ENCODE assay signal across 2 cellular contexts in genomic region chr10:78991187-78991586, GRCh38.
TF ChIP-seq lines count a peak whose summit lies in the region.

No MANE protein-coding gene starts in this region.

TF ChIP-seq in IMR-90, 13 proteins besides CTCF, POLR2A, EP300 and RAD21:
- TF ChIP-seq USF2 (IDR thresholded peaks at IDR 0.05; ENCODE audit: low read depth, low read length) (no peak), MAFK (IDR thresholded peaks at IDR 0.05; ENCODE audit: low read depth, low read length) (0 out of 2 replicates have a peak, but pooled peaks have one; percentile 25)

TF ChIP-seq in endothelial cell of umbilical vein, 7 proteins besides CTCF, POLR2A, EP300 and RAD21:
- TF ChIP-seq EZH2 (IDR thresholded peaks at IDR 0.05; ENCODE audit: borderline replicate concordance, low read depth, low read length, severe bottlenecking) = no peak
- TF ChIP-seq MAX (IDR thresholded peaks at IDR 0.05; ENCODE audit: insufficient read depth, insufficient read length) = no peak
- TF ChIP-seq JUN (IDR thresholded peaks at IDR 0.05; ENCODE audit: borderline replicate concordance, insufficient read depth, insufficient read length, low read depth) = no peak
- TF ChIP-seq POLR2AphosphoS5 (IDR thresholded peaks at IDR 0.05; ENCODE audit: insufficient read depth, low read depth, low read length) = no peak
- TF ChIP-seq MYC (IDR thresholded peaks at IDR 0.05; ENCODE audit: low read depth, low read length) = no peak
- TF ChIP-seq GATA2 (IDR thresholded peaks at IDR 0.05; ENCODE audit: insufficient read depth, insufficient read length, low read depth, low read length) = no peak
- TF ChIP-seq FOS (IDR thresholded peaks at IDR 0.05; ENCODE audit: borderline replicate concordance, insufficient read depth, low read length) = no peak
